12 cellular contexts compared by ENCODE assay signal in genomic region chr11:64238999-64239398, GRCh38. TPM values are rescaled to one million over a fixed set of nuclear protein-coding genes. Genes with fewer than 3 reads are reported as not detected.
DNase-seq lines count a peak whose midpoint lies in the region; ATAC-seq and TF ChIP-seq lines count a peak whose summit lies in the region.
"Had no signal": no experiment of that assay in that cellular context is flagged by ENCODE, and none has a peak within 500 bp of the region (broad histone marks: within the 10 kb centered on the region; RNA-seq: fewer than 3 reads in every experiment).

No MANE protein-coding gene starts in this region.

- H3K79me2 ChIP-seq in hepatocyte = peaks cover 23% of the 10 kb centered on the region

- no peak overlapping the region for H3K4me2 ChIP-seq in hepatocyte

- H4K20me1 ChIP-seq in hepatocyte (ENCODE audit: insufficient read depth, poor library complexity, severe bottlenecking) = peaks cover 10% of the 10 kb centered on the region

- H3K9me2 ChIP-seq in hepatocyte (replicated peaks; ENCODE audit: insufficient read depth) = no peaks in the 10 kb centered on the region

- H3K27ac Mint-ChIP-seq in T-helper 17 cell = peak overlapping the region; percentile 98

- 82 to 89% (median 86%) methylated on average over 5 of the region's 5 CpGs for WGBS in heart left ventricle, 4 donors
- 95% methylated on average over 5 of the region's 5 CpGs for WGBS in hepatocyte (ENCODE audit: low lambda C conversion rate, missing lambda C conversion rate)
- 60 to 79% methylated on average over 5 of the region's 5 CpGs for WGBS in upper lobe of left lung, 2 donors

- H2AFZ ChIP-seq in hepatocyte = no peak overlapping the region

- H3K4me3 Mint-ChIP-seq in T-helper 17 cell = no peak overlapping the region

- peaks cover 0 to 36% (median 27%) of the 10 kb centered on the region in 9 donors for H3K36me3 ChIP-seq in heart left ventricle
- no peaks in the 10 kb centered on the region for H3K36me3 ChIP-seq in hepatocyte (replicated peaks; ENCODE audit: insufficient read depth, low read depth)
- H3K36me3 ChIP-seq in upper lobe of left lung = peaks cover 0 to 29% (median 14%) of the 10 kb centered on the region in 4 donors

- no peak for ATAC-seq in heart left ventricle
- no peak for ATAC-seq in left cardiac atrium
- no peak for ATAC-seq in T-helper 17 cell
- ATAC-seq in upper lobe of left lung (ENCODE audit: low FRiP score in 2 of 2) = no peak
- ATAC-seq in HG03565 (IDR thresholded peaks at IDR 0.05; ENCODE audit: unreplicated experiment) = no peak

- H3K4me1 ChIP-seq in heart left ventricle (peaks cover 0 to 68% (median 35%) of the 10 kb centered on the region in 12 donors), hepatocyte (ENCODE audit: insufficient read depth) (peaks cover 20% of the 10 kb centered on the region), upper lobe of left lung (peaks cover 53 to 72% (median 56%) of the 10 kb centered on the region in 4 donors)

- TF ChIP-seq POLR2A in heart left ventricle (IDR thresholded peaks at IDR 0.05) (no peak), upper lobe of left lung (IDR thresholded peaks at IDR 0.05) (no peak)

- peaks cover 2% of the 10 kb centered on the region for H3K36me3 Mint-ChIP-seq in T-helper 17 cell (ENCODE audit: low read depth)

- DNase-seq in heart left ventricle (peak in 1 of 5 donors; percentile 46), left cardiac atrium (no peak), T-helper 17 cell (no peak), hepatocyte (ENCODE audit: low spot score) (no peak), upper lobe of left lung (no peak), DMS79 treated with DMSO at 0.1 percent for 48 hours (lab: John Stamatoyannopoulos, UW) (no peak), cerebellum (ENCODE audit: low spot score) (no peak)
- DNase-seq: activated CD8-positive, alpha-beta memory T cell treated with anti-CD3 and anti-CD28 coated beads, Interleukin-2, amount 50 U/mL, for 4 hours; C1 segment of cervical spinal cord; dermis blood vessel endothelial cell; occipital lobe had no signal

- intact Hi-C loops in heart left ventricle (cut with DNase I) = no loop called here
- intact Hi-C loops in left cardiac atrium (cut with DNase I) = no loop called here

- peak overlapping the region in 7 of 12 donors; percentile 18 to 100 (median 99) for H3K27ac ChIP-seq in heart left ventricle
- H3K27ac ChIP-seq in hepatocyte = peak overlapping the region; percentile 19
- H3K27ac ChIP-seq in upper lobe of left lung = peak overlapping the region; percentile 74 to 99 (median 96)

- peaks cover 29% of the 10 kb centered on the region for H3K4me1 Mint-ChIP-seq in T-helper 17 cell

- H3K4me3 ChIP-seq in heart left ventricle (no peak overlapping the region), hepatocyte (no peak overlapping the region), upper lobe of left lung (no peak overlapping the region)

- TF ChIP-seq CTCF in heart left ventricle (IDR thresholded peaks at IDR 0.05) (no peak), hepatocyte (IDR thresholded peaks at IDR 0.05; ENCODE audit: poor library complexity) (no peak), upper lobe of left lung (IDR thresholded peaks at IDR 0.05) (no peak)

- H3K9me3 ChIP-seq in heart left ventricle (no peaks in the 10 kb centered on the region), T-helper 17 cell (ENCODE audit: control insufficient read depth, low read length, poor library complexity, severe bottlenecking) (no peaks in the 10 kb centered on the region), hepatocyte (ENCODE audit: low read depth) (no peaks in the 10 kb centered on the region), upper lobe of left lung (no peaks in the 10 kb centered on the region)

- H3K27me3 Mint-ChIP-seq in T-helper 17 cell = no peaks in the 10 kb centered on the region

- H3K27me3 ChIP-seq in heart left ventricle (no peaks in the 10 kb centered on the region), hepatocyte (no peaks in the 10 kb centered on the region), upper lobe of left lung (no peaks in the 10 kb centered on the region)

- TF ChIP-seq EP300 in upper lobe of left lung (IDR thresholded peaks at IDR 0.05) = no peak

RNA-seq across cellular contexts. Expression of gene FKBP2, which starts 1.9 kb away (rescaled TPM):
- total RNA-seq in heart left ventricle (10 to 100 TPM; 35.0 to 71.5 (median 51.8) TPM), left cardiac atrium (10 to 100 TPM; 63.9 to 66.9 TPM), T-helper 17 cell (10 to 100 TPM; 27.4 to 29.1 TPM), hepatocyte (57.7 and 73.5 TPM in 2 replicates), upper lobe of left lung (100 to 1,000 TPM in 1 of 6 donors, 10 to 100 TPM in 5; 40.9 to 132 (median 63.1) TPM), cerebellum (11.7 TPM)
- polyA plus RNA-seq in heart left ventricle (100 to 1,000 TPM; 226 to 250 TPM), hepatocyte (349 and 421 TPM in 2 replicates)

RNA-seq across cellular contexts. Expression of gene VEGFB, which starts 4.6 kb away (rescaled TPM):
- total RNA-seq in heart left ventricle (100 to 1,000 TPM; 172 to 332 (median 241) TPM), left cardiac atrium (100 to 1,000 TPM; 276 to 310 TPM), T-helper 17 cell (10 to 100 TPM; 44.9 to 48.3 TPM), hepatocyte (29.1 and 30.5 TPM in 2 replicates), upper lobe of left lung (100 to 1,000 TPM in 3 of 6 donors, 10 to 100 TPM in 3; 25.1 to 171 (median 124) TPM), cerebellum (14.2 TPM)
- polyA plus RNA-seq in heart left ventricle (100 to 1,000 TPM; 127 to 304 TPM), hepatocyte (116 and 117 TPM in 2 replicates)

RNA-seq across cellular contexts. Expression of gene PPP1R14B, which starts 7.7 kb away (rescaled TPM):
- total RNA-seq in heart left ventricle = 100 to 1,000 TPM in 4 of 9 donors, 10 to 100 TPM in 5; 69.6 to 244 (median 90.4) TPM
- 100 to 1,000 TPM; 160 to 167 TPM for polyA plus RNA-seq in heart left ventricle
- 100 to 1,000 TPM; 122 to 135 TPM for total RNA-seq in left cardiac atrium
- total RNA-seq in T-helper 17 cell = 10 to 100 TPM; 38.7 to 48.2 TPM
- total RNA-seq in hepatocyte = 86.8 and 96.1 TPM in 2 replicates
- 222 and 229 TPM in 2 replicates for polyA plus RNA-seq in hepatocyte
- 100 to 1,000 TPM in 1 of 6 donors, 10 to 100 TPM in 5; 51.4 to 118 (median 60.3) TPM for total RNA-seq in upper lobe of left lung
- 48.4 TPM for total RNA-seq in cerebellum

RNA-seq across cellular contexts. Expression of gene DNAJC4, which starts 8.7 kb away (rescaled TPM):
- total RNA-seq in heart left ventricle = 10 to 100 TPM; 31.2 to 63.6 (median 47.2) TPM
- polyA plus RNA-seq in heart left ventricle = 100 to 1,000 TPM in 1 of 2 donors, 10 to 100 TPM in 1; 33.8 to 123 TPM
- 10 to 100 TPM; 49.2 to 49.3 TPM for total RNA-seq in left cardiac atrium
- 10 to 100 TPM; 29.0 to 35.0 TPM for total RNA-seq in T-helper 17 cell
- 12.8 and 13.4 TPM in 2 replicates for total RNA-seq in hepatocyte
- 58.4 and 61.7 TPM in 2 replicates for polyA plus RNA-seq in hepatocyte
- total RNA-seq in upper lobe of left lung = 10 to 100 TPM; 25.0 to 52.0 (median 39.2) TPM
- 15.7 TPM for total RNA-seq in cerebellum

RNA-seq across cellular contexts. Expression of gene PLCB3, which starts 12.3 kb away (rescaled TPM):
- total RNA-seq in heart left ventricle (10 to 100 TPM in 3 of 9 donors, 1 to 10 TPM in 6; 7.6 to 19.1 (median 9.8) TPM), left cardiac atrium (10 to 100 TPM; 13.6 to 14.4 TPM), T-helper 17 cell (1 to 10 TPM; 5.9 TPM), hepatocyte (21.1 and 23.5 TPM in 2 replicates), upper lobe of left lung (10 to 100 TPM; 19.5 to 55.5 (median 30.3) TPM), cerebellum (9.2 TPM)
- polyA plus RNA-seq in heart left ventricle (10 to 100 TPM in 1 of 2 donors, 1 to 10 TPM in 1; 7.4 to 11.6 TPM), hepatocyte (19.0 and 19.5 TPM in 2 replicates)

Comparison
In these comparisons a context has a peak if more than half of its experiments do, and no peak if none do; other contexts are left out.
1. H3K27ac ChIP-seq: peak in every context shown above with its lines; median percentile 99 in heart left ventricle; 96 in upper lobe of left lung; 19 in hepatocyte.